8 cellular contexts compared by ENCODE assay signal in the genomic region with DNA sequence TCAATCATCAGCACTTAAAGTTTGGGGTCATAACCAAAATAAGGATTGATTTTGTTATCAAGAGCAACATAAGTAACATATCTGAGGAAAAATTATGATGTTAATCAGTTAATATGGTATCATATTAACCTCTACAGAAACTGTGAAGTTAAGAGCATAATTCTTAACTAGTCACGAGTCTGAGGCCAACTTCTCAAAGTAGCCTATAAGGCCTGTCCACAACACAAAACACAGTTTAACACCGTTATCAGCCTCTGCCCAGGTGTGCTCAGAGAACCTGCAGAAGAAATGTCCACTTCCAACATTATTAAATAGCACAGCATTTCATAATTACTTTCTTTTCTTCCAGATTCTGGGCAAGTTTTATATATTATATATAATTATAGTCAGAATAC. TPM values are rescaled to one million over a fixed set of nuclear protein-coding genes. Genes with fewer than 3 reads are reported as not detected.
DNase-seq lines count a peak whose midpoint lies in the region; ATAC-seq and TF ChIP-seq lines count a peak whose summit lies in the region.

No MANE protein-coding gene starts in this region.

- WGBS in ovary, 3 donors, result 18 to 31% (median 22%) methylated on average over 2 of the region's 2 CpGs

- H3K27me3 ChIP-seq in endocrine pancreas (ENCODE audit: control insufficient read depth, insufficient read depth, low read length) (no peaks in the 10 kb centered on the region), ovary (no peaks in the 10 kb centered on the region)

- no peak overlapping the region for H3K27ac ChIP-seq in ovary

- H3K9me3 ChIP-seq in endocrine pancreas (ENCODE audit: control insufficient read depth, low read length), result no peaks in the 10 kb centered on the region
- no peaks in the 10 kb centered on the region for H3K9me3 ChIP-seq in ovary

- H3K36me3 ChIP-seq in endocrine pancreas (ENCODE audit: control insufficient read depth, insufficient read depth, low read length), result no peaks in the 10 kb centered on the region
- H3K36me3 ChIP-seq in ovary, result no peaks in the 10 kb centered on the region

- H3K4me1 ChIP-seq in endocrine pancreas (ENCODE audit: control insufficient read depth, insufficient read depth, low read length) (peaks cover 9% of the 10 kb centered on the region), ovary (ENCODE audit: insufficient read depth) (peaks cover 5% of the 10 kb centered on the region)

- intact Hi-C loops in ovary (cut with DNase I), result no loop called here

- H3K4me3 ChIP-seq in GM08714 (ENCODE audit: low read length) (peak overlapping the region; percentile 84; the same call in 1 of the 2 replicates), LNCaP clone FGC (ENCODE audit: low read depth, low read length) (peak overlapping the region; percentile 65; the same call in 1 of the 2 replicates), endocrine pancreas (ENCODE audit: control insufficient read depth, insufficient read depth, low read length) (peak overlapping the region; percentile 84), ovary (peak overlapping the region; percentile 72)

- H3K9ac ChIP-seq in endocrine pancreas (ENCODE audit: control insufficient read depth, insufficient read depth, low read length), result peak overlapping the region; percentile 35

- ATAC-seq in GM18873 (IDR thresholded peaks at IDR 0.05; ENCODE audit: low FRiP score, unreplicated experiment) (no peak), HG03135 (IDR thresholded peaks at IDR 0.05; ENCODE audit: unreplicated experiment) (no peak), GM19324 (IDR thresholded peaks at IDR 0.05; ENCODE audit: low FRiP score, unreplicated experiment) (no peak)

- TF ChIP-seq POLR2A in ovary (IDR thresholded peaks at IDR 0.05), result no peak

- TF ChIP-seq CTCF in LNCaP clone FGC (IDR thresholded peaks at IDR 0.05; ENCODE audit: control insufficient read depth, extremely low read depth, insufficient read depth), result no peak
- no peak for TF ChIP-seq CTCF in ovary (IDR thresholded peaks at IDR 0.05)

- TF ChIP-seq EP300 in ovary (IDR thresholded peaks at IDR 0.05), result no peak

- DNase-seq in LNCaP clone FGC (ENCODE audit: low read depth) (no peak), ovary (no peak), HuH-7.5 (ENCODE audit: low spot score) (no peak)

RNA-seq across cellular contexts. Expression of gene STX7, which starts 1.1 kb away (rescaled TPM):
- total RNA-seq in ovary, result 10 to 100 TPM; 23.4 to 51.5 (median 44.0) TPM
- 10 to 100 TPM; 21.3 to 57.2 TPM for polyA plus RNA-seq in ovary

RNA-seq across cellular contexts. Expression of gene TAAR9, which starts 26.2 kb away (rescaled TPM):
- not detected for total RNA-seq in ovary
- polyA plus RNA-seq in ovary, result not detected

RNA-seq across cellular contexts. Expression of gene TAAR8, which starts 40.6 kb away (rescaled TPM):
- not detected for total RNA-seq in ovary
- not detected for polyA plus RNA-seq in ovary

RNA-seq across cellular contexts. Expression of gene TAAR6, which starts 58.3 kb away (rescaled TPM):
- not detected for total RNA-seq in ovary
- not detected for polyA plus RNA-seq in ovary
